Comparison of ENCODE assay signal across 8 cellular contexts in the genomic region with DNA sequence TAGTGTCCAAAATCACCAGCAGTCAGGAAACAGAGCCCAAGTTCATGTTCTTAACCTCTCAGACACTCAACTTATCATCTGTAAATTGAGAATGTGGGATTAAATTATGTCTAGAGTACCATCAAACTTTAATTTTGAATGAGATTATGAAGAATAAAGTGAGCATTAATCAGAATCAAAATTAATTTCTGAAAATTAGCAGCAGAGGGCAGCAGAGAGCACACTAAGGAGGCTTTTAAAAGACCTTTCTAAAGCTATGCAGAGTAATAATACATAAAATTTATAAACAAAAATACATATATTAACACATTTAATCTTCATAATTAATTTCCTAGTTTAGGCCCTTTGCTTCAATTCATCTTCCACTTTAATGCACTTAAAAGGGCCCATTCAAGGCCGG. TPM values are rescaled to one million over a fixed set of nuclear protein-coding genes. Genes with fewer than 3 reads are reported as not detected.
A peak's percentile ranks its signal among the peaks of the same experiment; 100 is the strongest.
DNase-seq lines count a peak whose midpoint lies in the region; ATAC-seq, FAIRE-seq and TF ChIP-seq lines count a peak whose summit lies in the region.

No MANE protein-coding gene starts in this region.

- peaks cover 0 to 4% (median 0%) of the 10 kb centered on the region in 12 donors for H3K4me1 ChIP-seq in heart left ventricle

- ATAC-seq in heart left ventricle = no peak
- ATAC-seq in left ventricle myocardium superior = no peak

- H3K36me3 ChIP-seq in heart left ventricle = no peaks in the 10 kb centered on the region

- H3K4me3 ChIP-seq in heart left ventricle = no peak overlapping the region

- no peak for DNase-seq in heart left ventricle
- no peak for DNase-seq in left ventricle myocardium superior
- peak; percentile 45 for DNase-seq in RPMI8226
- DNase-seq in glomerular endothelial cell (ENCODE audit: extremely low read depth, low read depth, low spot score) = peak; percentile 4
- DNase-seq in urothelium cell line (ENCODE audit: low spot score) = peak; percentile 1
- DNase-seq in activated CD4-positive, alpha-beta T cell treated with anti-CD3 and anti-CD28 coated beads, Interleukin-2, amount 50 U/mL, for 1 hour = no peak
- no peak for DNase-seq in SHP77 (lab: John Stamatoyannopoulos, UW)
- no peak for DNase-seq in NCI-H345 treated with DMSO at 0.1 percent for 48 hours (lab: John Stamatoyannopoulos, UW; ENCODE audit: unreplicated experiment)

- 68 to 93% (median 80%) methylated on average over 1 of the region's 1 CpG for WGBS in heart left ventricle, 4 donors

- H3K27me3 ChIP-seq in heart left ventricle = peaks cover 0 to 11% (median 0%) of the 10 kb centered on the region in 9 donors

- H3K9me3 ChIP-seq in heart left ventricle = no peaks in the 10 kb centered on the region

- H3K27ac ChIP-seq in heart left ventricle = no peak overlapping the region

- TF ChIP-seq CTCF in heart left ventricle (IDR thresholded peaks at IDR 0.05) = peak; percentile 31 to 72 (median 53)

- intact Hi-C loops in heart left ventricle (cut with DNase I) (loop anchor here in 7 of 10 donors (1.0 to 10.0 kb wide), 3 partner anchors 142 to 144 kb away; no protein-coding TSS in a partner anchor), left ventricle myocardium superior (cut with micrococcal nuclease) (loop anchor here (10.0 kb wide), 1 partner anchor 144 kb away; no protein-coding TSS in a partner anchor)

- TF ChIP-seq POLR2A in heart left ventricle (IDR thresholded peaks at IDR 0.05) = no peak

- FAIRE-seq in urothelium cell line (lab: Jason Lieb, UNC) = no peak

RNA-seq across cellular contexts. Expression of gene TASL, which starts 7.1 kb away (rescaled TPM):
- total RNA-seq in heart left ventricle (1 to 10 TPM in 2 of 9 donors, under 1 TPM in 5, not detected in 2; 0.21 to 5.2 (median 0.40) TPM), left ventricle myocardium superior (0.62 TPM), glomerular endothelial cell (not detected in 2 replicates)
- polyA plus RNA-seq in heart left ventricle = under 1 TPM; 0.15 to 0.18 TPM

Comparison
In these comparisons a context has a peak if more than half of its experiments do, and no peak if none do; other contexts are left out.
1. DNase-seq: peak in RPMI8226 (single experiment), glomerular endothelial cell (single experiment) and urothelium cell line (single experiment); none in heart left ventricle (0 of 5), left ventricle myocardium superior (single experiment), activated CD4-positive, alpha-beta T cell treated with anti-CD3 and anti-CD28 coated beads, Interleukin-2, amount 50 U/mL, for 1 hour (single experiment), SHP77 (0 of 2) and NCI-H345 treated with DMSO at 0.1 percent for 48 hours (single experiment).